In genomic region chr18:42336139-42336538, GRCh38 we compare ENCODE assay signal across 36 cellular contexts.
DNase-seq lines count a peak whose midpoint lies in the region; ATAC-seq, FAIRE-seq and TF ChIP-seq lines count a peak whose summit lies in the region.
"Had no signal": no experiment of that assay in that cellular context is flagged by ENCODE, and none has a peak within 500 bp of the region (broad histone marks: within the 10 kb centered on the region; RNA-seq: fewer than 3 reads in every experiment).

No MANE protein-coding gene starts in this region.

- H3K4me3 ChIP-seq in liver (ENCODE audit: low read depth in 1 of 3, low read length in 3 of 3) = peak overlapping the region in 1 of 3 donors; percentile 37
- H3K4me3 ChIP-seq in right lobe of liver = no peak overlapping the region
- no peak overlapping the region for H3K4me3 ChIP-seq in hepatocyte
- no peak overlapping the region for H3K4me3 ChIP-seq in small intestine (ENCODE audit: low read depth in 1 of 2, low read length in 2 of 2)
- H3K4me3 ChIP-seq: A549; BLaER1; BLaER1 treated with 17β-estradiol and CSF1 and Interleukin-3, amounts not matched to agents 10 nM and 100 nM had no signal

- H4K20me1 ChIP-seq in hepatocyte (ENCODE audit: insufficient read depth, poor library complexity, severe bottlenecking) = no peaks in the 10 kb centered on the region
- H4K20me1 ChIP-seq: BLaER1; BLaER1 treated with 17β-estradiol and CSF1 and Interleukin-3, amounts not matched to agents 10 nM and 100 nM had no signal

- H3K9ac ChIP-seq in liver (ENCODE audit: low read depth in 1 of 2, low read length in 2 of 2) = no peak overlapping the region
- H3K9ac ChIP-seq: BLaER1; BLaER1 treated with 17β-estradiol and CSF1 and Interleukin-3, amounts not matched to agents 10 nM and 100 nM had no signal

- no peak overlapping the region for H2AFZ ChIP-seq in hepatocyte

- no peak overlapping the region for H3K4me2 ChIP-seq in hepatocyte
- H3K4me2 ChIP-seq: A549; BLaER1; BLaER1 treated with 17β-estradiol and CSF1 and Interleukin-3, amounts not matched to agents 10 nM and 100 nM had no signal

- H3K27ac ChIP-seq in liver (ENCODE audit: low read depth in 1 of 2, low read length in 2 of 2) = no peak overlapping the region
- peak overlapping the region in 1 of 3 donors; percentile 91 for H3K27ac ChIP-seq in right lobe of liver
- peak overlapping the region; percentile 58 for H3K27ac ChIP-seq in hepatocyte
- no peak overlapping the region for H3K27ac ChIP-seq in small intestine (ENCODE audit: low read depth in 1 of 2, low read length in 1 of 2)
- H3K27ac ChIP-seq: 22Rv1; A549; BLaER1; BLaER1 treated with 17β-estradiol and CSF1 and Interleukin-3, amounts not matched to agents 10 nM and 100 nM; C4-2B had no signal

- POLR2A ChIA-PET in activated CD4-positive, alpha-beta T cell treated with anti-CD3 and anti-CD28 coated beads for 36 hours (lab: Charles Lee) = no interaction called here

- H3K36me3 Mint-ChIP-seq in activated CD4-positive, alpha-beta T cell treated with anti-CD3 and anti-CD28 coated beads, Interleukin-2, amount 10 ng/mL, durations not matched to agents 24 days and 14 days (ENCODE audit: low read depth) = no peaks in the 10 kb centered on the region
- H3K36me3 Mint-ChIP-seq in activated CD4-positive, alpha-beta T cell treated with anti-CD3 and anti-CD28 coated beads for 36 hours (ENCODE audit: low read depth) = no peaks in the 10 kb centered on the region
- H3K36me3 Mint-ChIP-seq: CD14-positive monocyte; CD8-positive, alpha-beta T cell had no signal

- H3K27me3 ChIP-seq in liver (ENCODE audit: control insufficient read depth in 4 of 4, insufficient read depth in 4 of 4, low read length in 3 of 4) (no peaks in the 10 kb centered on the region), right lobe of liver (no peaks in the 10 kb centered on the region), hepatocyte (no peaks in the 10 kb centered on the region), small intestine (ENCODE audit: control insufficient read depth in 2 of 2, insufficient read depth in 2 of 2, low read length in 2 of 2) (no peaks in the 10 kb centered on the region)
- H3K27me3 ChIP-seq: BE2C; BLaER1; BLaER1 treated with 17β-estradiol and CSF1 and Interleukin-3, amounts not matched to agents 10 nM and 100 nM had no signal

- peaks cover 10 to 36% (median 27%) of the 10 kb centered on the region in 4 donors for H3K4me1 ChIP-seq in liver (ENCODE audit: control insufficient read depth in 4 of 4, insufficient read depth in 4 of 4, low read length in 3 of 4)
- H3K4me1 ChIP-seq in right lobe of liver = peaks cover 0 to 42% (median 15%) of the 10 kb centered on the region in 4 donors
- peaks cover 6% of the 10 kb centered on the region for H3K4me1 ChIP-seq in hepatocyte (ENCODE audit: insufficient read depth)
- H3K4me1 ChIP-seq in small intestine (ENCODE audit: control insufficient read depth in 2 of 2, insufficient read depth in 1 of 2, low read depth in 1 of 2, low read length in 1 of 2) = no peaks in the 10 kb centered on the region
- H3K4me1 ChIP-seq: A549; BE2C; BLaER1; BLaER1 treated with 17β-estradiol and CSF1 and Interleukin-3, amounts not matched to agents 10 nM and 100 nM had no signal

- no peaks in the 10 kb centered on the region for H3K27me3 Mint-ChIP-seq in activated CD4-positive, alpha-beta T cell treated with anti-CD3 and anti-CD28 coated beads, Interleukin-2, amount 10 ng/mL, durations not matched to agents 24 days and 14 days
- peaks cover 4% of the 10 kb centered on the region for H3K27me3 Mint-ChIP-seq in activated CD4-positive, alpha-beta T cell treated with anti-CD3 and anti-CD28 coated beads for 36 hours
- H3K27me3 Mint-ChIP-seq: B cell; CD4-positive, alpha-beta memory T cell; CD4-positive, alpha-beta T cell; CD4-positive, CD25-positive, alpha-beta regulatory T cell had no signal

- ATAC-seq in activated CD4-positive, alpha-beta T cell treated with anti-CD3 and anti-CD28 coated beads for 36 hours = no peak
- ATAC-seq in right lobe of liver (no peak), HG03469 (IDR thresholded peaks at IDR 0.05; ENCODE audit: unreplicated experiment) (no peak)
- ATAC-seq: A549; CD8-positive, alpha-beta T cell had no signal

- H3K9me3 ChIP-seq in liver (ENCODE audit: control insufficient read depth in 4 of 4, low read length in 3 of 4) = no peaks in the 10 kb centered on the region
- H3K9me3 ChIP-seq in right lobe of liver = no peaks in the 10 kb centered on the region
- H3K9me3 ChIP-seq in hepatocyte (ENCODE audit: low read depth) = no peaks in the 10 kb centered on the region
- no peaks in the 10 kb centered on the region for H3K9me3 ChIP-seq in small intestine (ENCODE audit: control insufficient read depth, low read depth)
- H3K9me3 ChIP-seq: A549, BE2C, Caco-2 had no signal

- intact Hi-C loops in activated CD4-positive, alpha-beta T cell treated with anti-CD3 and anti-CD28 coated beads, Interleukin-2, amount 10 ng/mL, durations not matched to agents 24 days and 14 days (cut with micrococcal nuclease) = no loop called here
- intact Hi-C loops in activated CD4-positive, alpha-beta T cell treated with anti-CD3 and anti-CD28 coated beads for 36 hours (cut with DNase I, micrococcal nuclease) = no loop called here
- intact Hi-C loops in right lobe of liver (cut with DNase I) = no loop called here

- FAIRE-seq in small intestine (lab: Jason Lieb, UNC) = no peak
- FAIRE-seq: A204.1, A549 had no signal

- DNase-seq in activated CD4-positive, alpha-beta T cell treated with anti-CD3 and anti-CD28 coated beads, Interleukin-2, amount 10 ng/mL, durations not matched to agents 24 days and 14 days = peak; percentile 11
- no peak for DNase-seq in activated CD4-positive, alpha-beta T cell treated with anti-CD3 and anti-CD28 coated beads for 36 hours
- no peak for DNase-seq in right lobe of liver
- no peak for DNase-seq in hepatocyte (ENCODE audit: low spot score)
- peak; percentile 12 for DNase-seq in small intestine
- no peak for DNase-seq in cortex of kidney (lab: John Stamatoyannopoulos, UW)
- DNase-seq: 8988T; ACHN; AML-193; BE2C; C1 segment of cervical spinal cord; Calu3; CD4-positive, alpha-beta memory T cell; CD4-positive, alpha-beta T cell; CD4-positive, CD25-positive, alpha-beta regulatory T cell; CD8-positive, alpha-beta memory T cell; CD8-positive, alpha-beta T cell; COR-L47; DMS 273 treated with DMSO at 0.1 percent for 48 hours; DMS153; DMS53; DMS79; DMS79 treated with DMSO at 0.1 percent for 48 hours; DND-41; EL had no signal

- TF ChIP-seq CTCF in liver (IDR thresholded peaks at IDR 0.05; ENCODE audit: low read depth, low read length, missing input control) (no peak), right lobe of liver (IDR thresholded peaks at IDR 0.05) (no peak), hepatocyte (IDR thresholded peaks at IDR 0.05; ENCODE audit: poor library complexity) (no peak)

- no peaks in the 10 kb centered on the region for H3K79me2 ChIP-seq in hepatocyte

- TF ChIP-seq POLR2A in right lobe of liver (IDR thresholded peaks at IDR 0.05) = no peak

- TF ChIP-seq RAD21 in liver (IDR thresholded peaks at IDR 0.05) = no peak

- H3K4me1 Mint-ChIP-seq in activated CD4-positive, alpha-beta T cell treated with anti-CD3 and anti-CD28 coated beads, Interleukin-2, amount 10 ng/mL, durations not matched to agents 24 days and 14 days = no peaks in the 10 kb centered on the region
- H3K4me1 Mint-ChIP-seq in activated CD4-positive, alpha-beta T cell treated with anti-CD3 and anti-CD28 coated beads for 36 hours = no peaks in the 10 kb centered on the region
- H3K4me1 Mint-ChIP-seq: B cell; CD14-positive monocyte; CD4-positive, alpha-beta memory T cell; CD4-positive, CD25-positive, alpha-beta regulatory T cell; CD8-positive, alpha-beta memory T cell had no signal

- 73% methylated on average over 2 of the region's 2 CpGs for WGBS in liver
- WGBS in right lobe of liver (ENCODE audit: insufficient coverage, low coverage, low lambda C conversion rate, missing lambda C conversion rate) = 100% methylated on average over 2 of the region's 2 CpGs
- 88% methylated on average over 2 of the region's 2 CpGs for WGBS in hepatocyte (ENCODE audit: low lambda C conversion rate, missing lambda C conversion rate)
- WGBS in small intestine, 3 donors = 34 to 58% (median 44%) methylated on average over 2 of the region's 2 CpGs

- no peaks in the 10 kb centered on the region for H3K9me2 ChIP-seq in hepatocyte (replicated peaks; ENCODE audit: insufficient read depth)

- H3K36me3 ChIP-seq in liver (ENCODE audit: control insufficient read depth in 4 of 4, insufficient read depth in 3 of 4, low read depth in 1 of 4, low read length in 3 of 4) = no peaks in the 10 kb centered on the region
- H3K36me3 ChIP-seq in right lobe of liver = no peaks in the 10 kb centered on the region
- H3K36me3 ChIP-seq in hepatocyte (replicated peaks; ENCODE audit: insufficient read depth, low read depth) = no peaks in the 10 kb centered on the region
- no peaks in the 10 kb centered on the region for H3K36me3 ChIP-seq in small intestine (ENCODE audit: control insufficient read depth in 2 of 2, insufficient read depth in 2 of 2, low read length in 2 of 2)
- H3K36me3 ChIP-seq: BE2C; BLaER1; BLaER1 treated with 17β-estradiol and CSF1 and Interleukin-3, amounts not matched to agents 10 nM and 100 nM had no signal

- H3K9me3 Mint-ChIP-seq in activated CD4-positive, alpha-beta T cell treated with anti-CD3 and anti-CD28 coated beads, Interleukin-2, amount 10 ng/mL, durations not matched to agents 24 days and 14 days = no peaks in the 10 kb centered on the region
- H3K9me3 Mint-ChIP-seq in activated CD4-positive, alpha-beta T cell treated with anti-CD3 and anti-CD28 coated beads for 36 hours (ENCODE audit: low read depth) = peaks cover 2% of the 10 kb centered on the region

- H3K27ac Mint-ChIP-seq in activated CD4-positive, alpha-beta T cell treated with anti-CD3 and anti-CD28 coated beads, Interleukin-2, amount 10 ng/mL, durations not matched to agents 24 days and 14 days = no peak overlapping the region
- no peak overlapping the region for H3K27ac Mint-ChIP-seq in activated CD4-positive, alpha-beta T cell treated with anti-CD3 and anti-CD28 coated beads for 36 hours
- H3K27ac Mint-ChIP-seq: B cell; CD14-positive monocyte; CD4-positive, alpha-beta memory T cell; CD4-positive, alpha-beta T cell; CD4-positive, CD25-positive, alpha-beta regulatory T cell; CD8-positive, alpha-beta memory T cell; CD8-positive, alpha-beta T cell had no signal

- CTCF ChIA-PET in activated CD4-positive, alpha-beta T cell treated with anti-CD3 and anti-CD28 coated beads for 36 hours (lab: Charles Lee) = no interaction called here

- no peak overlapping the region for H3K4me3 Mint-ChIP-seq in activated CD4-positive, alpha-beta T cell treated with anti-CD3 and anti-CD28 coated beads, Interleukin-2, amount 10 ng/mL, durations not matched to agents 24 days and 14 days
- no peak overlapping the region for H3K4me3 Mint-ChIP-seq in activated CD4-positive, alpha-beta T cell treated with anti-CD3 and anti-CD28 coated beads for 36 hours
- H3K4me3 Mint-ChIP-seq: B cell; CD14-positive monocyte; CD4-positive, alpha-beta memory T cell; CD4-positive, alpha-beta T cell; CD4-positive, CD25-positive, alpha-beta regulatory T cell; CD8-positive, alpha-beta memory T cell; CD8-positive, alpha-beta T cell had no signal

TF ChIP-seq in liver, 16 proteins besides CTCF, POLR2A, EP300 and RAD21:
- TF ChIP-seq TAF1 (conservative IDR thresholded peaks at IDR 0.05) = no peak
- peak; percentile 73 to 75 for TF ChIP-seq HNF4A (conservative IDR thresholded peaks at IDR 0.05)

Comparison
In these comparisons a context has a peak if more than half of its experiments do, and no peak if none do; other contexts are left out.
1. DNase-seq: peak in activated CD4-positive, alpha-beta T cell treated with anti-CD3 and anti-CD28 coated beads, Interleukin-2, amount 10 ng/mL, durations not matched to agents 24 days and 14 days (single experiment) and small intestine (single experiment); none in activated CD4-positive, alpha-beta T cell treated with anti-CD3 and anti-CD28 coated beads for 36 hours (single experiment), right lobe of liver (0 of 3), hepatocyte (single experiment) and cortex of kidney (single experiment).